Comparison of ENCODE assay signal across 11 cellular contexts in genomic region chr7:131431289-131431688, GRCh38.
DNase-seq lines count a peak whose midpoint lies in the region; ATAC-seq and TF ChIP-seq lines count a peak whose summit lies in the region.
"Had no signal": no experiment of that assay in that cellular context is flagged by ENCODE, and none has a peak within 500 bp of the region (broad histone marks: within the 10 kb centered on the region; RNA-seq: fewer than 3 reads in every experiment).

No MANE protein-coding gene starts in this region.

- no peaks in the 10 kb centered on the region for H3K27me3 Mint-ChIP-seq in brain
- H3K27me3 Mint-ChIP-seq: activated naive CD8-positive, alpha-beta T cell treated with anti-CD3 and anti-CD28 coated beads for 36 hours had no signal

- TF ChIP-seq CTCF in brain (conservative IDR thresholded peaks at IDR 0.05), result no peak

- ATAC-seq in left lobe of liver (peak; percentile 22), GM19463 (IDR thresholded peaks at IDR 0.05; ENCODE audit: unreplicated experiment) (no peak)
- no peak for ATAC-seq in stimulated activated naive CD8-positive, alpha-beta T cell treated with anti-CD3 and anti-CD28 coated beads, Interleukin-15, Interleukin-2, amounts not matched to agents 100 U/mL and 50 U/mL, for 24 hours
- ATAC-seq: stimulated activated effector memory CD8-positive, alpha-beta T cell treated with anti-CD3 and anti-CD28 coated beads, Interleukin-12 subunit alpha, Interleukin-12 subunit beta, amount 100 ng/mL, for 72 hours had no signal

- DNase-seq in AG08396 (ENCODE audit: low spot score) (peak; percentile 36), NCI-H2081 (lab: John Stamatoyannopoulos, UW) (peak; percentile 50 to 84), left lobe of liver (ENCODE audit: low spot score) (no peak), CD1c-positive myeloid dendritic cell (ENCODE audit: extremely low spot score) (no peak), AML-193 (lab: John Stamatoyannopoulos, UW) (no peak)
- no peak for DNase-seq in stimulated activated naive CD8-positive, alpha-beta T cell treated with anti-CD3 and anti-CD28 coated beads, Interleukin-15, Interleukin-2, amounts not matched to agents 100 U/mL and 50 U/mL, for 24 hours
- DNase-seq: activated naive CD8-positive, alpha-beta T cell treated with anti-CD3 and anti-CD28 coated beads for 36 hours; sigmoid colon had no signal

- H3K36me3 Mint-ChIP-seq in brain, result peaks cover 85% of the 10 kb centered on the region

- H3K4me1 Mint-ChIP-seq in brain, result peaks cover 23% of the 10 kb centered on the region

- peaks cover 0 to 4% (median 0%) of the 10 kb centered on the region in 5 experiments for H3K9me3 Mint-ChIP-seq in brain
- H3K9me3 Mint-ChIP-seq: activated naive CD8-positive, alpha-beta T cell treated with anti-CD3 and anti-CD28 coated beads for 36 hours; stimulated activated effector memory CD8-positive, alpha-beta T cell treated with anti-CD3 and anti-CD28 coated beads, Interleukin-12 subunit alpha, Interleukin-12 subunit beta, amount 100 ng/mL, for 72 hours had no signal

- H3K4me3 Mint-ChIP-seq in brain, result peak overlapping the region in 1 of 5 experiments; percentile 64
- H3K4me3 Mint-ChIP-seq: activated naive CD8-positive, alpha-beta T cell treated with anti-CD3 and anti-CD28 coated beads for 36 hours; stimulated activated effector memory CD8-positive, alpha-beta T cell treated with anti-CD3 and anti-CD28 coated beads, Interleukin-12 subunit alpha, Interleukin-12 subunit beta, amount 100 ng/mL, for 72 hours had no signal

- peak overlapping the region in 4 of 5 experiments; percentile 72 to 92 (median 80) for H3K27ac Mint-ChIP-seq in brain
- H3K27ac Mint-ChIP-seq: activated naive CD8-positive, alpha-beta T cell treated with anti-CD3 and anti-CD28 coated beads for 36 hours; stimulated activated effector memory CD8-positive, alpha-beta T cell treated with anti-CD3 and anti-CD28 coated beads, Interleukin-12 subunit alpha, Interleukin-12 subunit beta, amount 100 ng/mL, for 72 hours had no signal

Comparison
In these comparisons a context has a peak if more than half of its experiments do, and no peak if none do; other contexts are left out.
1. DNase-seq: peak in AG08396 (single experiment) and NCI-H2081 (2 of 2); none in left lobe of liver (single experiment), stimulated activated naive CD8-positive, alpha-beta T cell treated with anti-CD3 and anti-CD28 coated beads, Interleukin-15, Interleukin-2, amounts not matched to agents 100 U/mL and 50 U/mL, for 24 hours (single experiment), CD1c-positive myeloid dendritic cell (single experiment) and AML-193 (0 of 2).